9 cellular contexts compared by ENCODE assay signal in the genomic region with DNA sequence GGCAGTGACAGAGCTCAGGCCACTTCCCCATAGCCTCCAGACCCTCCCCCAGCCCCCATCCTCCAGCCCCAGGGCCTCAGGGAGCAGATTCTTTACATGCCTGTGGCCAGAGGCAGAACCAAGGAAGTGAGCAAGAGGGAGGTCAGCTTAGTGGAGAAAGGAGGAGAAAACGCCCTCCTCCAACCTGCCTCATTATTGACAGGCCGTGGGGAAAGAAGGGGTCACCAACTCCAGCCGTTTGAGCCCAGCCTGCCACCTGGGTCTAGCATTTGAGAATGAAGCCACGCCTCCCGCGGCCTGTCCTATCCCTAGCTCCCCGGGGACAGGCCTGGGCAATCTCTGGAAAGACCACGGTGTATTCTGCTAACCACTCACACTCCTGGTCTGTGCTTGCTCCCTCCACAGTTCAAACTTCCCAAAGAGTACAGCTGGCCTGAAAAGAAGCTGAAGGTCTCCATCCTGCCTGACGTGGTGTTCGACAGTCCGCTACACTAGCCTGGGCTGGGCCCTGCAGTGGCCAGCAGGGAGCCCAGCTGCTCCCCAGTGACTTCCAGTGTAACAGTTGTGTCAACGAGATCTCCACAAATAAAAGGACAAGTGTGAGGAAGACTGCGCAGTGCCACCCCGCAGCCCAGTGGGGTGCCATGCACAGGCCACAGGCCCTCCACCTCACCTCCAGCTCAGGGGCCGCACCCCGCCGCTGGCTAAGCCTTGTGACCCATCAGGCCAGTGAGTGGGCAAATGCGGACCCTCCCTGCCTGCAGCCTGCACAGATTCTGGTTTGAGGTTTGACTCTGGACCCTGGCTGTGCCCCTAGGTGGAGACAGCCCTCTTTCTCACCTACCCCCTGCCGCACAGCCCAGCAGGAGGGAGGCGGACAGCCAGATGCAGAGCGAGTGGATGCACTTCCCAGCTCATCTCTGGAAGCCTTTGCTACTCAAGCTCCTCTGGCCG. TPM values are rescaled to one million over a fixed set of nuclear protein-coding genes. Genes with fewer than 3 reads are reported as not detected.
DNase-seq lines count a peak whose midpoint lies in the region; ATAC-seq, FAIRE-seq and TF ChIP-seq lines count a peak whose summit lies in the region.
"Had no signal": no experiment of that assay in that cellular context is flagged by ENCODE, and none has a peak within 500 bp of the region (broad histone marks: within the 10 kb centered on the region; RNA-seq: fewer than 3 reads in every experiment).

No MANE protein-coding gene starts in this region.

- peaks cover 43 to 59% of the 10 kb centered on the region in 2 donors for H3K36me3 Mint-ChIP-seq in CD14-positive monocyte

- H3K9me3 Mint-ChIP-seq in CD14-positive monocyte = peaks cover 0 to 2% (median 0%) of the 10 kb centered on the region in 7 donors
- H3K9me3 Mint-ChIP-seq: dendritic cell treated with granulocyte-macrophage colony-stimulating factor and Interleukin-4, amounts not matched to agents 40 ng/mL and 50 ng/mL, for 4 days had no signal

- intact Hi-C loops in CD14-positive monocyte (cut with micrococcal nuclease) = no loop called here

- TF ChIP-seq CTCF in CD14-positive monocyte (IDR thresholded peaks at IDR 0.05) (no peak), Peyer's patch (IDR thresholded peaks at IDR 0.05) (no peak), epithelial cell of proximal tubule (conservative IDR thresholded peaks at IDR 0.05; ENCODE audit: low read depth, low read length) (no peak), osteoblast (IDR thresholded peaks at IDR 0.05; ENCODE audit: extremely low read depth, low read depth, low read length) (no peak), omental fat pad (IDR thresholded peaks at IDR 0.05) (no peak)

- peak overlapping the region; percentile 73 for H2AFZ ChIP-seq in osteoblast (ENCODE audit: low read length)

- H3K27ac ChIP-seq in Peyer's patch = peak overlapping the region in 3 of 4 donors; percentile 46 to 85 (median 49)
- H3K27ac ChIP-seq in osteoblast (ENCODE audit: low read depth, low read length) = peak overlapping the region; percentile 95
- peak overlapping the region in 1 of 2 donors; percentile 28 for H3K27ac ChIP-seq in small intestine (ENCODE audit: low read depth in 1 of 2, low read length in 1 of 2)

- H3K27me3 ChIP-seq in Peyer's patch (no peaks in the 10 kb centered on the region), osteoblast (ENCODE audit: insufficient read depth, low read length) (no peaks in the 10 kb centered on the region), small intestine (ENCODE audit: control insufficient read depth in 2 of 2, insufficient read depth in 2 of 2, low read length in 2 of 2) (no peaks in the 10 kb centered on the region)

- no peaks in the 10 kb centered on the region for H3K79me2 ChIP-seq in osteoblast (ENCODE audit: insufficient read depth, low read length)

- peaks cover 66% of the 10 kb centered on the region for H3K4me1 Mint-ChIP-seq in CD14-positive monocyte

- no peak for DNase-seq in CD14-positive monocyte (ENCODE audit: low spot score)
- DNase-seq in Peyer's patch = no peak
- peak; percentile 69 for DNase-seq in epithelial cell of proximal tubule (ENCODE audit: low read depth)
- peak; percentile 95 for DNase-seq in osteoblast (ENCODE audit: insufficient read length, low spot score, missing footprints)
- no peak for DNase-seq in small intestine
- DNase-seq in stimulated activated CD4-positive, alpha-beta T cell treated with anti-CD3 and anti-CD28 coated beads, Interleukin-2, amount 100 ng/mL, for 24 hours = no peak
- DNase-seq in omental fat pad (ENCODE audit: low spot score) = no peak

- peak overlapping the region in 4 of 7 donors; percentile 5 to 79 (median 68) for H3K27ac Mint-ChIP-seq in CD14-positive monocyte
- H3K27ac Mint-ChIP-seq: dendritic cell treated with granulocyte-macrophage colony-stimulating factor and Interleukin-4, amounts not matched to agents 40 ng/mL and 50 ng/mL, for 4 days had no signal

- TF ChIP-seq POLR2A in Peyer's patch (IDR thresholded peaks at IDR 0.05) = no peak

- no peak overlapping the region for H3K4me3 Mint-ChIP-seq in CD14-positive monocyte
- H3K4me3 Mint-ChIP-seq: dendritic cell treated with granulocyte-macrophage colony-stimulating factor and Interleukin-4, amounts not matched to agents 40 ng/mL and 50 ng/mL, for 4 days had no signal

- H3K27me3 Mint-ChIP-seq in CD14-positive monocyte (ENCODE audit: low read depth in 3 of 3) = peaks cover 0 to under 1% (median 0%) of the 10 kb centered on the region in 3 donors
- H3K27me3 Mint-ChIP-seq: dendritic cell treated with granulocyte-macrophage colony-stimulating factor and Interleukin-4, amounts not matched to agents 40 ng/mL and 50 ng/mL, for 4 days had no signal

- no peak overlapping the region for H3K4me3 ChIP-seq in Peyer's patch
- H3K4me3 ChIP-seq in epithelial cell of proximal tubule (ENCODE audit: low read depth, low read length) = no peak overlapping the region
- H3K4me3 ChIP-seq in osteoblast (ENCODE audit: insufficient read depth, low read length) = peak overlapping the region; percentile 17
- no peak overlapping the region for H3K4me3 ChIP-seq in small intestine (ENCODE audit: low read depth in 1 of 2, low read length in 2 of 2)

- H3K36me3 ChIP-seq in Peyer's patch = peaks cover 0 to 12% (median 0%) of the 10 kb centered on the region in 3 donors
- H3K36me3 ChIP-seq in osteoblast (ENCODE audit: insufficient read depth, low read length) = peaks cover 7% of the 10 kb centered on the region
- no peaks in the 10 kb centered on the region for H3K36me3 ChIP-seq in small intestine (ENCODE audit: control insufficient read depth in 2 of 2, insufficient read depth in 2 of 2, low read length in 2 of 2)

- 75 to 87% (median 85%) methylated on average over 22 of the region's 22 CpGs for WGBS in small intestine, 3 donors

- H3K9me3 ChIP-seq in Peyer's patch = no peaks in the 10 kb centered on the region
- H3K9me3 ChIP-seq in osteoblast (ENCODE audit: low read depth, low read length) = no peaks in the 10 kb centered on the region
- no peaks in the 10 kb centered on the region for H3K9me3 ChIP-seq in small intestine (ENCODE audit: control insufficient read depth, low read depth)

- ATAC-seq in GM19023 (IDR thresholded peaks at IDR 0.05; ENCODE audit: unreplicated experiment) (no peak), omental fat pad (ENCODE audit: low FRiP score) (no peak)

- peak overlapping the region; percentile 66 for H3K4me2 ChIP-seq in osteoblast (ENCODE audit: insufficient read depth, low read length)

- H4K20me1 ChIP-seq in osteoblast (ENCODE audit: insufficient read depth, low read length) = no peaks in the 10 kb centered on the region

- H3K4me1 ChIP-seq in Peyer's patch (peaks cover 0 to 43% (median 0%) of the 10 kb centered on the region in 4 donors), osteoblast (ENCODE audit: insufficient read depth, low read length) (peaks cover 90% of the 10 kb centered on the region), small intestine (ENCODE audit: control insufficient read depth in 2 of 2, insufficient read depth in 1 of 2, low read depth in 1 of 2, low read length in 1 of 2) (peaks cover 0 to 7% of the 10 kb centered on the region in 2 donors)

- FAIRE-seq in small intestine (lab: Jason Lieb, UNC) = no peak

RNA-seq across cellular contexts. Expression of a gene that starts 14.3 kb away (rescaled TPM):
- polyA plus RNA-seq in CD14-positive monocyte (10 to 100 TPM; 39.4 to 41.4 TPM), small intestine (10 to 100 TPM; 38.1 to 65.1 (median 39.8) TPM)
- total RNA-seq in Peyer's patch (100 to 1,000 TPM in 3 of 4 donors, 10 to 100 TPM in 1; 88.3 to 154 (median 119) TPM), epithelial cell of proximal tubule (120 and 182 TPM in 2 replicates), osteoblast (107 and 126 TPM in 2 replicates), omental fat pad (100 to 1,000 TPM in 3 of 4 donors, 10 to 100 TPM in 1; 58.2 to 121 (median 103) TPM)

Comparison
In these comparisons a context has a peak if more than half of its experiments do, and no peak if none do; other contexts are left out.
1. DNase-seq: peak in epithelial cell of proximal tubule (single experiment) and osteoblast (single experiment); none in CD14-positive monocyte (single experiment), Peyer's patch (0 of 3), small intestine (single experiment), stimulated activated CD4-positive, alpha-beta T cell treated with anti-CD3 and anti-CD28 coated beads, Interleukin-2, amount 100 ng/mL, for 24 hours (0 of 2) and omental fat pad (single experiment).